ENCODE assay signal across 2 cellular contexts in the genomic region with DNA sequence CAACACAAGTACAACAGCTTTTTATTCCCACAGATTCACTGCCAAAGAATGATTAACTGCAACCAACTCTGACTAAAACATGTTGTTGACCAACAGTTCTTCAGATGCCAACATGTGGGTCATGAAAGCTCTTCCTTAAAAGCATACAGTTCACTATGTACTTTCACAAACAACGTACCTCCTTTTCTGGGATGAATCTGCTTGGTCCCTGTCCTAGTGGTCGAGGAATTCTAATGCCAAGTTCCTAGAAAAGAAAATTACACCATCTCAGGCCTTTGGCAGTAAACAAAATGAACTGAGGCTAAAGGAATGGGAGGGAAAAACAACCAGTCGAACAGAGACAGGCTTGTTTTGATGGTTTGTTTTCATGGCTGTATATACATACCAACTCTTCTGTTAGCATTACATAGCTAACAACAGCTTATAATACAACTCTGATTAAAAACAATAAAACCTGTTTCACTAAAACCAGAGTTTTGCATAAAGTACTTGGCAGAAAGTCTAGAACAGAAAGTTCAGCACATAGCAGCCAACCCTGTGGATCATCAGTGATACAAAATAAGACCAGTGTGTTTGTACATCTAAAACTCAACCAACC.
TF ChIP-seq lines count a peak whose summit lies in the region.

No MANE protein-coding gene starts in this region.

TF ChIP-seq in IMR-90, 13 proteins besides CTCF, POLR2A, EP300 and RAD21 (continued from another document):
- TF ChIP-seq MXI1 (IDR thresholded peaks at IDR 0.05; ENCODE audit: borderline replicate concordance, low read depth, low read length): no peak
- no peak for TF ChIP-seq ELK1 (IDR thresholded peaks at IDR 0.05; ENCODE audit: borderline replicate concordance, low read depth, low read length)

TF ChIP-seq in liver, 16 proteins besides CTCF, POLR2A, EP300 and RAD21 (continued from another document):
- TF ChIP-seq, protein P1, sequence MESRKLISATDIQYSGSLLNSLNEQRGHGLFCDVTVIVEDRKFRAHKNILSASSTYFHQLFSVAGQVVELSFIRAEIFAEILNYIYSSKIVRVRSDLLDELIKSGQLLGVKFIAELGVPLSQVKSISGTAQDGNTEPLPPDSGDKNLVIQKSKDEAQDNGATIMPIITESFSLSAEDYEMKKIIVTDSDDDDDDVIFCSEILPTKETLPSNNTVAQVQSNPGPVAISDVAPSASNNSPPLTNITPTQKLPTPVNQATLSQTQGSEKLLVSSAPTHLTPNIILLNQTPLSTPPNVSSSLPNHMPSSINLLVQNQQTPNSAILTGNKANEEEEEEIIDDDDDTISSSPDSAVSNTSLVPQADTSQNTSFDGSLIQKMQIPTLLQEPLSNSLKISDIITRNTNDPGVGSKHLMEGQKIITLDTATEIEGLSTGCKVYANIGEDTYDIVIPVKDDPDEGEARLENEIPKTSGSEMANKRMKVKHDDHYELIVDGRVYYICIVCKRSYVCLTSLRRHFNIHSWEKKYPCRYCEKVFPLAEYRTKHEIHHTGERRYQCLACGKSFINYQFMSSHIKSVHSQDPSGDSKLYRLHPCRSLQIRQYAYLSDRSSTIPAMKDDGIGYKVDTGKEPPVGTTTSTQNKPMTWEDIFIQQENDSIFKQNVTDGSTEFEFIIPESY (IDR thresholded peaks at IDR 0.05): no peak
- TF ChIP-seq NR2F2 (IDR thresholded peaks at IDR 0.05) (no peak), FOXA1 (IDR thresholded peaks at IDR 0.05) (no peak)
TF ChIP-seq in liver: peak in this region for 3.
